17 cellular contexts compared by ENCODE assay signal in genomic region chrX:71945435-71945834, GRCh38. TPM values are rescaled to one million over a fixed set of nuclear protein-coding genes. Genes with fewer than 3 reads are reported as not detected.
DNase-seq lines count a peak whose midpoint lies in the region; TF ChIP-seq lines count a peak whose summit lies in the region.
"Had no signal": no experiment of that assay in that cellular context is flagged by ENCODE, and none has a peak within 500 bp of the region (broad histone marks: within the 10 kb centered on the region; RNA-seq: fewer than 3 reads in every experiment).

No MANE protein-coding gene starts in this region.

- intact Hi-C loops in sigmoid colon (cut with DNase I) (no loop called here), Calu3 (cut with micrococcal nuclease; ENCODE audit: unreplicated experiment) (no loop called here)

- no peaks in the 10 kb centered on the region for H3K9me3 ChIP-seq in muscle layer of colon (ENCODE audit: low read length)
- H3K9me3 ChIP-seq in sigmoid colon = no peaks in the 10 kb centered on the region
- H3K9me3 ChIP-seq: BLaER1 had no signal

- CTCF ChIA-PET in Calu3 (lab: Charles Lee) = no interaction called here

- TF ChIP-seq POLR2A in sigmoid colon (IDR thresholded peaks at IDR 0.05) = no peak

- H3K27ac ChIP-seq in muscle layer of colon (ENCODE audit: low read depth, low read length) = peak overlapping the region; percentile 7
- H3K27ac ChIP-seq in sigmoid colon = peak overlapping the region in 3 of 4 donors; percentile 63 to 82 (median 74)
- H3K27ac ChIP-seq: BLaER1, HL-60 had no signal

- H3K4me1 ChIP-seq in muscle layer of colon (ENCODE audit: insufficient read depth, low read length) (peaks cover 18% of the 10 kb centered on the region), sigmoid colon (peaks cover 0 to 34% (median 24%) of the 10 kb centered on the region in 4 donors)
- H3K4me1 ChIP-seq: BLaER1 had no signal

- no peaks in the 10 kb centered on the region for H3K36me3 ChIP-seq in muscle layer of colon (ENCODE audit: insufficient read depth, low read length)
- H3K36me3 ChIP-seq in sigmoid colon = no peaks in the 10 kb centered on the region
- H3K36me3 ChIP-seq: BLaER1 had no signal

- H3K27ac Mint-ChIP-seq in Calu3 (ENCODE audit: unreplicated experiment) = no peak overlapping the region
- H3K27ac Mint-ChIP-seq: CD14-positive monocyte; CD4-positive, alpha-beta memory T cell; HFFc6 had no signal

- DNase-seq in brain pericyte (ENCODE audit: low read depth, low spot score) = peak; percentile 42
- DNase-seq in sigmoid colon = no peak
- DNase-seq in HuH-7.5 (ENCODE audit: low spot score) = no peak
- DNase-seq in Calu3 = no peak
- DNase-seq in ecto neural progenitor cell (ENCODE audit: low spot score) = no peak
- DNase-seq in activated naive CD4-positive, alpha-beta T cell (lab: John Stamatoyannopoulos, UW) = no peak
- DNase-seq: 8988T; CD4-positive, alpha-beta memory T cell; DMS79 treated with DMSO at 0.1 percent for 48 hours; GF-D8; GOT3; H7; HFFc6 had no signal

- no peaks in the 10 kb centered on the region for H3K36me3 Mint-ChIP-seq in Calu3 (ENCODE audit: insufficient read depth, unreplicated experiment)
- H3K36me3 Mint-ChIP-seq: CD14-positive monocyte; CD4-positive, alpha-beta memory T cell had no signal

- no peak overlapping the region for H3K4me3 ChIP-seq in muscle layer of colon (ENCODE audit: low read depth in 1 of 2, low read length in 2 of 2)
- no peak overlapping the region for H3K4me3 ChIP-seq in sigmoid colon
- H3K4me3 ChIP-seq: BLaER1 had no signal

- no peak for TF ChIP-seq CTCF in sigmoid colon (IDR thresholded peaks at IDR 0.05)
- no peak for TF ChIP-seq CTCF in Calu3 (IDR thresholded peaks at IDR 0.05; ENCODE audit: unreplicated experiment)

- TF ChIP-seq EP300 in sigmoid colon (IDR thresholded peaks at IDR 0.05) = no peak

- H3K4me1 Mint-ChIP-seq in Calu3 (ENCODE audit: low read depth, unreplicated experiment) = no peaks in the 10 kb centered on the region
- H3K4me1 Mint-ChIP-seq: CD14-positive monocyte; CD4-positive, alpha-beta memory T cell had no signal

- WGBS in sigmoid colon, 2 donors = 34 to 47% methylated on average over 5 of the region's 5 CpGs

- peak overlapping the region; percentile 26 for H3K9ac ChIP-seq in muscle layer of colon (ENCODE audit: low read length)
- H3K9ac ChIP-seq: BLaER1 had no signal

- no TSS peak for BruUV-seq in Calu3 (replicated peaks; lab: Mats Ljungman, UMichigan)

- H3K27me3 ChIP-seq in muscle layer of colon (ENCODE audit: control insufficient read depth in 1 of 2, insufficient read depth in 2 of 2, low read length in 2 of 2) (no peaks in the 10 kb centered on the region), sigmoid colon (no peaks in the 10 kb centered on the region)

- peaks cover 76% of the 10 kb centered on the region for H3K27me3 Mint-ChIP-seq in Calu3 (ENCODE audit: unreplicated experiment)

- no peak overlapping the region for H3K4me3 Mint-ChIP-seq in Calu3 (ENCODE audit: low read depth, unreplicated experiment)
- H3K4me3 Mint-ChIP-seq: CD14-positive monocyte; CD4-positive, alpha-beta memory T cell; HFFc6 had no signal

- H3K9me3 Mint-ChIP-seq in Calu3 (ENCODE audit: low read depth, unreplicated experiment) = no peaks in the 10 kb centered on the region
- H3K9me3 Mint-ChIP-seq: CD4-positive, alpha-beta memory T cell; HFFc6 had no signal

RNA-seq across cellular contexts. Expression of gene NHSL2, which starts 34.8 kb away (rescaled TPM):
- 10 to 100 TPM in 3 of 4 donors, 1 to 10 TPM in 1; 8.1 to 21.3 (median 10.7) TPM for total RNA-seq in sigmoid colon
- polyA plus RNA-seq in sigmoid colon = 1 to 10 TPM in 1 of 3 donors, under 1 TPM in 2; under 0.01 to 2.1 (median under 0.01) TPM
- total RNA-seq in Calu3 (2022) = 0.09 and 0.27 TPM in 2 replicates
